In genomic region chr9:119365291-119366027, GRCh38 we compare ENCODE assay signal across 8 cellular contexts.
DNase-seq lines count a peak whose midpoint lies in the region; ATAC-seq lines count a peak whose summit lies in the region.

No MANE protein-coding gene starts in this region.

- peak; percentile 47 to 82 for DNase-seq in NCI-H524 (lab: John Stamatoyannopoulos, UW)
- no peak for DNase-seq in NCI-H524 treated with DMSO at 0.1 percent for 48 hours (lab: John Stamatoyannopoulos, UW)
- DNase-seq in MV-4-11 (lab: John Stamatoyannopoulos, UW) = peak; percentile 13
- peak in 51 of 58 donors; percentile 5 to 84 (median 41) for DNase-seq in anterior cingulate cortex (lab: John Stamatoyannopoulos, UW)
- peak; percentile 64 for DNase-seq in kidney tubule cell (ENCODE audit: low spot score)
- no peak for DNase-seq in stimulated activated CD4-positive, alpha-beta T cell treated with anti-CD3 and anti-CD28 coated beads, Interleukin-4, amount 100 ng/mL, for 24 hours

- ATAC-seq in HG03571 (IDR thresholded peaks at IDR 0.05; ENCODE audit: unreplicated experiment) (no peak), GM18861 (IDR thresholded peaks at IDR 0.05; ENCODE audit: unreplicated experiment) (no peak)

Comparison
In these comparisons a context has a peak if more than half of its experiments do, and no peak if none do; other contexts are left out.
1. DNase-seq: peak in NCI-H524 (2 of 2), MV-4-11 (single experiment), anterior cingulate cortex (51 of 58) and kidney tubule cell (single experiment); none in NCI-H524 treated with DMSO at 0.1 percent for 48 hours (single experiment) and stimulated activated CD4-positive, alpha-beta T cell treated with anti-CD3 and anti-CD28 coated beads, Interleukin-4, amount 100 ng/mL, for 24 hours (single experiment).